In the genomic region with DNA sequence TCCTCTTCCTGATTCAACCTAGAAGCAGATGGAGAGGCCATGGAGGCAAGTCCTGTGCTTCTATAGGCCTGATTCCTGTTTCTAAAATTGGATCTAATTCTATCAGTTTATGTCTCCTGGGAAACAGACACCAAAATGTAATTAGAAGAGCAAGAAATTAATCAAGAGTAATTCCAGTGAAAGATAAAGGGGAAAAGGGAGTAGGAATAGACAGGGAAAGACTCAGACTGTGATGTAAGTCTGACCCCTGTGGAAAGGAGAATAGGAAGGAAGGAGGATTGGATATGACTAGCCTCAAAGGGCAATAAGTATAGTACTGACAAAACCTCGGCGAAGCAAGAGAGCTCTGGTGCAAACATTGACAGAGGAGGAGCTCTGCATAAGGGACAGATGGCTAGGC, we compare ENCODE assay signal across 31 cellular contexts.
"Had no signal": no experiment of that assay in that cellular context is flagged by ENCODE, and none has a peak within 500 bp of the region (broad histone marks: within the 10 kb centered on the region; RNA-seq: fewer than 3 reads in every experiment).

No MANE protein-coding gene starts in this region.

- ATAC-seq: activated naive CD8-positive, alpha-beta T cell treated with anti-CD3 and anti-CD28 coated beads, Interleukin-2, amount 50 U/mL, for 24 hours; activated T-cell treated with anti-CD3 and anti-CD28 coated beads, Interleukin-2, amount 50 U/mL, for 4 hours; PC-3 had no signal

- H3K36me3 Mint-ChIP-seq: activated CD4-positive, alpha-beta memory T cell treated with anti-CD3 and anti-CD28 coated beads for 36 hours; activated naive CD4-positive, alpha-beta T cell treated with anti-CD3 and anti-CD28 coated beads, Interleukin-2, amount 10 ng/mL, durations not matched to agents 7 days and 5 days; brain had no signal

- H3K27ac Mint-ChIP-seq: activated B cell treated with CpG ODN at 0.5 μM for 24 hours; activated CD4-positive, alpha-beta memory T cell treated with anti-CD3 and anti-CD28 coated beads for 36 hours; activated naive CD4-positive, alpha-beta T cell treated with anti-CD3 and anti-CD28 coated beads, Interleukin-2, amount 10 ng/mL, durations not matched to agents 7 days and 5 days; activated naive CD8-positive, alpha-beta T cell; activated naive CD8-positive, alpha-beta T cell treated with anti-CD3 and anti-CD28 coated beads, Interleukin-2, amount 50 U/mL, for 24 hours; activated T-helper 1 cell treated with anti-CD3 and anti-CD28 coated beads, Interleukin-12 subunit alpha, Interleukin-12 subunit beta, Interleukin-2, Interleukin-4 antibody, amounts not matched to agents 30 ng/mL and 10 ng/mL and 1 ng/mL, durations not matched to agents 14 hours and 24 hours and 36 hours; brain had no signal

- H3K27me3 Mint-ChIP-seq: activated B cell treated with CpG ODN at 0.5 μM for 24 hours; activated CD4-positive, alpha-beta memory T cell treated with anti-CD3 and anti-CD28 coated beads for 36 hours; activated naive CD4-positive, alpha-beta T cell treated with anti-CD3 and anti-CD28 coated beads, Interleukin-2, amount 10 ng/mL, durations not matched to agents 7 days and 5 days; activated naive CD8-positive, alpha-beta T cell; activated naive CD8-positive, alpha-beta T cell treated with anti-CD3 and anti-CD28 coated beads, Interleukin-2, amount 50 U/mL, for 24 hours; brain had no signal

- DNase-seq: activated B cell treated with CpG ODN at 0.5 μM for 24 hours; activated CD4-positive, alpha-beta memory T cell treated with anti-CD3 and anti-CD28 coated beads for 36 hours; activated CD4-positive, alpha-beta T cell treated with anti-CD3 and anti-CD28 coated beads for 4 hours; activated CD4-positive, alpha-beta T cell treated with anti-CD3 and anti-CD28 coated beads, Interleukin-2, amount 50 U/mL, for 1 hour; activated CD4-positive, CD25-positive, alpha-beta regulatory T cell treated with anti-CD3 and anti-CD28 coated beads, Interleukin-2, amount 50 U/mL, for 72 hours; activated CD8-positive, alpha-beta memory T cell treated with anti-CD3 and anti-CD28 coated beads, Interleukin-2, amount 50 U/mL, for 4 hours; activated naive CD4-positive, alpha-beta T cell treated with anti-CD3 and anti-CD28 coated beads, Interleukin-2, amount 10 ng/mL, durations not matched to agents 7 days and 5 days; activated naive CD8-positive, alpha-beta T cell treated with anti-CD3 and anti-CD28 coated beads, Interleukin-2, amount 50 U/mL, for 24 hours; activated T-cell treated with anti-CD3 and anti-CD28 coated beads for 4 hours; activated T-cell treated with anti-CD3 and anti-CD28 coated beads, Interleukin-2, amount 50 U/mL, for 4 hours; anterior cingulate cortex; central memory CD4-positive, alpha-beta T cell; NCI-H1105 treated with DMSO at 0.1 percent for 48 hours; NCI-H1436; NCI-H187; NCI-H2029 treated with DMSO at 0.1 percent for 48 hours; NCI-H2107; NCI-H226; NCI-H69; NK-92 treated with Interleukin-12 subunit alpha and Interleukin-12 subunit beta, amount 100 ng/mL, for 24 hours; PC-3; Peyer's patch; RPMI8226; SHP77 treated with DMSO at 0.1 percent for 48 hours; SW 1271; T-helper 1 cell; T-helper 2 cell; T-helper 9 cell had no signal

- H3K9me3 Mint-ChIP-seq: activated B cell treated with CpG ODN at 0.5 μM for 24 hours; activated CD4-positive, alpha-beta memory T cell treated with anti-CD3 and anti-CD28 coated beads for 36 hours; activated naive CD4-positive, alpha-beta T cell treated with anti-CD3 and anti-CD28 coated beads, Interleukin-2, amount 10 ng/mL, durations not matched to agents 7 days and 5 days; activated naive CD8-positive, alpha-beta T cell treated with anti-CD3 and anti-CD28 coated beads, Interleukin-2, amount 50 U/mL, for 24 hours; activated T-cell treated with anti-CD3 and anti-CD28 coated beads, Interleukin-2, amount 50 U/mL, for 4 hours; activated T-helper 1 cell treated with anti-CD3 and anti-CD28 coated beads, Interleukin-12 subunit alpha, Interleukin-12 subunit beta, Interleukin-2, Interleukin-4 antibody, amounts not matched to agents 30 ng/mL and 10 ng/mL and 1 ng/mL, durations not matched to agents 14 hours and 24 hours and 36 hours had no signal

- H3K4me1 Mint-ChIP-seq: activated B cell treated with CpG ODN at 0.5 μM for 24 hours; activated naive CD4-positive, alpha-beta T cell treated with anti-CD3 and anti-CD28 coated beads, Interleukin-2, amount 10 ng/mL, durations not matched to agents 7 days and 5 days; activated naive CD8-positive, alpha-beta T cell treated with anti-CD3 and anti-CD28 coated beads, Interleukin-2, amount 50 U/mL, for 24 hours; brain had no signal

- H3K4me3 Mint-ChIP-seq: activated B cell treated with CpG ODN at 0.5 μM for 24 hours; activated CD4-positive, alpha-beta memory T cell treated with anti-CD3 and anti-CD28 coated beads for 36 hours; activated naive CD4-positive, alpha-beta T cell treated with anti-CD3 and anti-CD28 coated beads, Interleukin-2, amount 10 ng/mL, durations not matched to agents 7 days and 5 days; activated naive CD8-positive, alpha-beta T cell; activated naive CD8-positive, alpha-beta T cell treated with anti-CD3 and anti-CD28 coated beads, Interleukin-2, amount 50 U/mL, for 24 hours; activated T-cell treated with anti-CD3 and anti-CD28 coated beads, Interleukin-2, amount 50 U/mL, for 4 hours; activated T-helper 1 cell treated with anti-CD3 and anti-CD28 coated beads, Interleukin-12 subunit alpha, Interleukin-12 subunit beta, Interleukin-2, Interleukin-4 antibody, amounts not matched to agents 30 ng/mL and 10 ng/mL and 1 ng/mL, durations not matched to agents 14 hours and 24 hours and 36 hours; brain had no signal
